In the genomic region with DNA sequence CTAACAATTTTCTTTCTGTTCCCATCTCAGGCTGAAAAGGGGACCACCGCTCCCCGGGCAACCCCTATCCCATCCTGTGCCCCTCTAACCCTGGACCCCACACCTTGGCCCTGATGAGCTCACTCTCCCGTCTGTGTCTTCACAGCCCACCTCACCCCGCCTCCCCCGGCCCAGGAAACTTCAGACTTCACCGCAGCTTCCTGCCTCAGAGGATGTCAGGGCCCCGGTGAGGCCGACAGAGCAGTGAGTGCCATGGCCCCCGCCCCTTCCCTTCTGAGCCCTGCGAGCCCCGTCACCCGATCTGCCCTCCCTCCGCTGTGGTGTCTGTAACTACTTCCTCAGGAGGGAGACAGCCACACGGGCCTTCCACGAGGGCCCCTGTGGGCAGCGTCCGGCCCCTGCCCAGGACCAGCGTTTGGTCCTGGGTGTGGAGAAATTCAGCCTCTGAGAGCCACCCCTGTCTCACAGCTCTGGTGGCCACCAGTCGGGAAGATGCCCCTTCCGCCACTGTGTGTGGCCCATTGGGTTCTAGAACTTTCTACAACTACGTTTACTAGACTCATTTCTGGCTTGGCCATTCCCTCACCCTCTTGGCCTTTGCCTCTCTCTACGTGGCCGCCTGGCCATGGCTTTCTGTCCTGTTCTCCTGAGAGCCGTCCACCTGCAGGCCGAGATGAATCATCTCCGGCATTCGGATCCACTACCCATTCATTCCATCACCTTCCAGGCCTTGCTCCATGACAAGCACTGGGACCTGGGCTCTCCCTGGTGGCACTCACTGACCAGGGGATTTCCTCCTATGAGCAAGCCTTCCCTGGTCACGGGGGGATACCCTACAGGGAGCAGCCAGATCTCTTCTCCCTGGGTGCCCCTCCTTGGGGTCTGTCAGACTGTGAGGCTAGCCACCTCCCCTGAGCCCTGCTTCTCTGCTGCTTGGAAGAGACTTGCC, we compare ENCODE assay signal across 7 cellular contexts. TPM values are rescaled to one million over a fixed set of nuclear protein-coding genes. Genes with fewer than 3 reads are reported as not detected.
DNase-seq lines count a peak whose midpoint lies in the region; ATAC-seq and TF ChIP-seq lines count a peak whose summit lies in the region.

No MANE protein-coding gene starts in this region.

- DNase-seq in activated CD4-positive, alpha-beta T cell treated with anti-CD3 and anti-CD28 coated beads, Interleukin-2, amount 10 ng/mL, durations not matched to agents 24 days and 14 days: peak; percentile 98
- DNase-seq in endothelial cell (ENCODE audit: low spot score): peak; percentile 70
- DNase-seq in gastrocnemius medialis: no peak
- no peak for DNase-seq in lower leg skin (ENCODE audit: low spot score in 2 of 2)
- DNase-seq in DMS153 (lab: John Stamatoyannopoulos, UW): no peak

- intact Hi-C loops in activated CD4-positive, alpha-beta T cell treated with anti-CD3 and anti-CD28 coated beads, Interleukin-2, amount 10 ng/mL, durations not matched to agents 24 days and 14 days (cut with micrococcal nuclease): loop anchor here (5.0 to 10.0 kb wide), 2 partner anchors 78 to 1255 kb away; a partner anchor contains a TSS
- intact Hi-C loops in gastrocnemius medialis (cut with DNase I; ENCODE audit: low total_unique reads) (no loop called here), lower leg skin (cut with DNase I; ENCODE audit: low total_unique reads) (loop anchor here (5.0 kb wide), 1 partner anchor 88 kb away; no protein-coding TSS in a partner anchor)

- H3K9me3 Mint-ChIP-seq in activated CD4-positive, alpha-beta T cell treated with anti-CD3 and anti-CD28 coated beads, Interleukin-2, amount 10 ng/mL, durations not matched to agents 24 days and 14 days: no peaks in the 10 kb centered on the region
- H3K9me3 Mint-ChIP-seq in endothelial cell (ENCODE audit: unreplicated experiment): no peaks in the 10 kb centered on the region

- no peaks in the 10 kb centered on the region for H3K9me3 ChIP-seq in gastrocnemius medialis

- TF ChIP-seq CTCF in endothelial cell (IDR thresholded peaks at IDR 0.05; ENCODE audit: unreplicated experiment) (no peak), gastrocnemius medialis (IDR thresholded peaks at IDR 0.05 in 4 of 5, conservative IDR thresholded peaks at IDR 0.05 in 1 of 5) (no peak), lower leg skin (IDR thresholded peaks at IDR 0.05) (no peak)

- peaks cover 69% of the 10 kb centered on the region for H3K4me1 Mint-ChIP-seq in activated CD4-positive, alpha-beta T cell treated with anti-CD3 and anti-CD28 coated beads, Interleukin-2, amount 10 ng/mL, durations not matched to agents 24 days and 14 days
- peaks cover 26% of the 10 kb centered on the region for H3K4me1 Mint-ChIP-seq in endothelial cell (ENCODE audit: unreplicated experiment)

- no peaks in the 10 kb centered on the region for H3K27me3 Mint-ChIP-seq in activated CD4-positive, alpha-beta T cell treated with anti-CD3 and anti-CD28 coated beads, Interleukin-2, amount 10 ng/mL, durations not matched to agents 24 days and 14 days
- peaks cover 20% of the 10 kb centered on the region for H3K27me3 Mint-ChIP-seq in endothelial cell (ENCODE audit: unreplicated experiment)

- no peak for TF ChIP-seq POLR2A in gastrocnemius medialis (IDR thresholded peaks at IDR 0.05)
- no peak for TF ChIP-seq POLR2A in lower leg skin (IDR thresholded peaks at IDR 0.05)

- H3K27ac ChIP-seq in gastrocnemius medialis: peak overlapping the region; percentile 31 to 63 (median 46)

- peaks cover 53% of the 10 kb centered on the region for H3K36me3 Mint-ChIP-seq in activated CD4-positive, alpha-beta T cell treated with anti-CD3 and anti-CD28 coated beads, Interleukin-2, amount 10 ng/mL, durations not matched to agents 24 days and 14 days (ENCODE audit: low read depth)
- peaks cover 5% of the 10 kb centered on the region for H3K36me3 Mint-ChIP-seq in endothelial cell (ENCODE audit: low read depth, unreplicated experiment)

- in situ Hi-C loops in gastrocnemius medialis (cut with MboI; ENCODE audit: low sequenced_read_pairs in 4 of 4): loop anchor here in 3 of 4 donors (5.0 to 10.0 kb wide), 3 partner anchors 93 to 95 kb away; a partner anchor contains a TSS

- peak overlapping the region; percentile 94 for H3K4me3 Mint-ChIP-seq in activated CD4-positive, alpha-beta T cell treated with anti-CD3 and anti-CD28 coated beads, Interleukin-2, amount 10 ng/mL, durations not matched to agents 24 days and 14 days
- H3K4me3 Mint-ChIP-seq in endothelial cell (ENCODE audit: unreplicated experiment): peak overlapping the region; percentile 76

- ATAC-seq in GM19438 (IDR thresholded peaks at IDR 0.05; ENCODE audit: low read depth, unreplicated experiment) (peak; percentile 48), HG03571 (IDR thresholded peaks at IDR 0.05; ENCODE audit: unreplicated experiment) (peak; percentile 46), gastrocnemius medialis (no peak)

- peak overlapping the region; percentile 98 for H3K27ac Mint-ChIP-seq in activated CD4-positive, alpha-beta T cell treated with anti-CD3 and anti-CD28 coated beads, Interleukin-2, amount 10 ng/mL, durations not matched to agents 24 days and 14 days
- H3K27ac Mint-ChIP-seq in endothelial cell (ENCODE audit: unreplicated experiment): peak overlapping the region; percentile 94

- H3K4me3 ChIP-seq in gastrocnemius medialis (no peak overlapping the region), lower leg skin (ENCODE audit: low read depth, poor library complexity, severe bottlenecking) (no peak overlapping the region)

- 73 to 74% methylated on average over 27 to 28 of the region's 28 CpGs for WGBS in lower leg skin, 2 donors

- H3K36me3 ChIP-seq in gastrocnemius medialis: no peaks in the 10 kb centered on the region

- H3K27me3 ChIP-seq in gastrocnemius medialis: no peaks in the 10 kb centered on the region

- H3K4me1 ChIP-seq in gastrocnemius medialis: peaks cover 21 to 24% of the 10 kb centered on the region in 2 donors

RNA-seq across cellular contexts. Expression of a gene that starts 3.4 kb away (rescaled TPM):
- total RNA-seq in activated CD4-positive, alpha-beta T cell treated with anti-CD3 and anti-CD28 coated beads, Interleukin-2, amount 10 ng/mL, durations not matched to agents 24 days and 14 days: 107 and 114 TPM in 2 replicates
- total RNA-seq in endothelial cell (ENCODE audit: unreplicated experiment): 25.7 TPM
- total RNA-seq in gastrocnemius medialis: 1 to 10 TPM; 2.9 to 6.8 (median 4.1) TPM
- total RNA-seq in lower leg skin: 10 to 100 TPM in 2 of 4 donors, 1 to 10 TPM in 2; 5.4 to 24.1 (median 9.9) TPM

RNA-seq across cellular contexts. Expression of a gene that starts 13.7 kb away (rescaled TPM):
- total RNA-seq in activated CD4-positive, alpha-beta T cell treated with anti-CD3 and anti-CD28 coated beads, Interleukin-2, amount 10 ng/mL, durations not matched to agents 24 days and 14 days: 26.6 and 29.2 TPM in 2 replicates
- total RNA-seq in endothelial cell (ENCODE audit: unreplicated experiment) (25.3 TPM), gastrocnemius medialis (1 to 10 TPM; 2.2 to 9.3 (median 6.2) TPM), lower leg skin (10 to 100 TPM; 10.1 to 15.0 (median 11.6) TPM)

Comparison
In these comparisons a context has a peak if more than half of its experiments do, and no peak if none do; other contexts are left out.
1. ATAC-seq: peak in GM19438 (single experiment) and HG03571 (single experiment); none in gastrocnemius medialis (0 of 2).
2. DNase-seq: peak in activated CD4-positive, alpha-beta T cell treated with anti-CD3 and anti-CD28 coated beads, Interleukin-2, amount 10 ng/mL, durations not matched to agents 24 days and 14 days (single experiment) and endothelial cell (single experiment); none in gastrocnemius medialis (0 of 2), lower leg skin (0 of 2) and DMS153 (single experiment).